ENCODE assay signal across 1 cellular context in genomic region chr15:68791431-68792283, GRCh38.
TF ChIP-seq lines count a peak whose summit lies in the region.

No MANE protein-coding gene starts in this region.

TF ChIP-seq in GM12878, 131 proteins besides CTCF, POLR2A, EP300 and RAD21 (continued from another document and continues in another):
- no peak for TF ChIP-seq TARDBP (IDR thresholded peaks at IDR 0.05; ENCODE audit: borderline replicate concordance)
- no peak for TF ChIP-seq ZNF217 (IDR thresholded peaks at IDR 0.05)
- TF ChIP-seq SIN3A (IDR thresholded peaks at IDR 0.05; ENCODE audit: low read depth, low read length), result no peak
- no peak for TF ChIP-seq SUPT20H (IDR thresholded peaks at IDR 0.05; ENCODE audit: borderline replicate concordance, control insufficient read depth, low read depth, low read length)
- TF ChIP-seq JUND (IDR thresholded peaks at IDR 0.05; ENCODE audit: low read depth, low read length), result no peak
- TF ChIP-seq HDAC2 (IDR thresholded peaks at IDR 0.05), result no peak
- no peak for TF ChIP-seq ZBTB33 (IDR thresholded peaks at IDR 0.05)
- no peak for TF ChIP-seq HDAC6 (IDR thresholded peaks at IDR 0.05; ENCODE audit: unreplicated experiment)
- TF ChIP-seq TBL1XR1 (IDR thresholded peaks at IDR 0.05; ENCODE audit: low read depth, low read length), result peak; percentile 86; the same call in 1 of the 2 replicates
- TF ChIP-seq STAT3 (IDR thresholded peaks at IDR 0.05; ENCODE audit: low read depth, low read length), result peak; percentile 69; the same call in 1 of the 2 replicates
- peak; percentile 71 to 87 for TF ChIP-seq IKZF2 (IDR thresholded peaks at IDR 0.05)
- no peak for TF ChIP-seq RAD51 (IDR thresholded peaks at IDR 0.05)
- TF ChIP-seq ASH2L (IDR thresholded peaks at IDR 0.05; ENCODE audit: borderline replicate concordance, low read depth), result no peak
- TF ChIP-seq CREM (IDR thresholded peaks at IDR 0.05; ENCODE audit: low read depth), result peak; percentile 74
- TF ChIP-seq POLR2AphosphoS5 (IDR thresholded peaks at IDR 0.05; ENCODE audit: low read length), result peak; percentile 17; the same call in 1 of the 2 replicates
- no peak for TF ChIP-seq BACH1 (IDR thresholded peaks at IDR 0.05; ENCODE audit: borderline replicate concordance)
- TF ChIP-seq ATF2 (IDR thresholded peaks at IDR 0.05; ENCODE audit: low read length), result peak; percentile 41; the same call in 1 of the 2 replicates
- TF ChIP-seq SUZ12 (IDR thresholded peaks at IDR 0.05; ENCODE audit: unreplicated experiment), result no peak
- TF ChIP-seq BHLHE40 (IDR thresholded peaks at IDR 0.05; ENCODE audit: borderline replicate concordance in 1 of 2, low read depth in 2 of 2, low read length in 1 of 2), result peak; percentile 77
- TF ChIP-seq MEF2A (IDR thresholded peaks at IDR 0.05; ENCODE audit: insufficient read depth, low read depth, low read length), result 0 out of 2 replicates have a peak, but pooled peaks have one; percentile 54
- TF ChIP-seq RB1 (IDR thresholded peaks at IDR 0.05; ENCODE audit: borderline replicate concordance), result no peak
- no peak for TF ChIP-seq POU2F2 (IDR thresholded peaks at IDR 0.05; ENCODE audit: borderline replicate concordance, low read depth, low read length)
- TF ChIP-seq SMC3 (IDR thresholded peaks at IDR 0.05; ENCODE audit: borderline replicate concordance, low read length), result no peak; the same call in 1 of the 2 replicates
- peak; percentile 43; the same call in 1 of the 2 replicates for TF ChIP-seq MTA2 (IDR thresholded peaks at IDR 0.05; ENCODE audit: low read depth)
- TF ChIP-seq CBFB (IDR thresholded peaks at IDR 0.05; ENCODE audit: low read depth), result peak; percentile 91
- no peak for TF ChIP-seq PRDM15 (CRISPR knock-in tag; IDR thresholded peaks at IDR 0.05)
- no peak for TF ChIP-seq USF1 (IDR thresholded peaks at IDR 0.05; ENCODE audit: borderline replicate concordance, extremely low read length, insufficient read depth, low read depth, low read length)
- no peak for TF ChIP-seq NFXL1 (IDR thresholded peaks at IDR 0.05; ENCODE audit: borderline replicate concordance)
- TF ChIP-seq PBX3 (IDR thresholded peaks at IDR 0.05; ENCODE audit: insufficient replicate concordance, low read depth, low read length), result no peak
- TF ChIP-seq CHD1 (IDR thresholded peaks at IDR 0.05; ENCODE audit: low read depth, low read length), result no peak
- TF ChIP-seq REST (IDR thresholded peaks at IDR 0.05; ENCODE audit: low read depth, low read length), result no peak
- 0 out of 4 replicates have a peak, but pooled peaks of 1 of the 2 experiments have one; percentile 31 for TF ChIP-seq SRF (IDR thresholded peaks at IDR 0.05; ENCODE audit: low read depth in 2 of 2, low read length in 2 of 2)
- TF ChIP-seq NFIC (IDR thresholded peaks at IDR 0.05; ENCODE audit: low read depth, low read length), result peak; percentile 63
- no peak for TF ChIP-seq SMAD5 (IDR thresholded peaks at IDR 0.05; ENCODE audit: low read depth)
- TF ChIP-seq NFYA (IDR thresholded peaks at IDR 0.05; ENCODE audit: borderline replicate concordance, low read depth, low read length), result no peak
- TF ChIP-seq PML (IDR thresholded peaks at IDR 0.05; ENCODE audit: low read length), result peak; percentile 34; the same call in 1 of the 2 replicates
- no peak for TF ChIP-seq BCLAF1 (IDR thresholded peaks at IDR 0.05)
- TF ChIP-seq IRF5 (IDR thresholded peaks at IDR 0.05; ENCODE audit: borderline replicate concordance), result no peak
- TF ChIP-seq NR2F1 (conservative IDR thresholded peaks at IDR 0.05), result no peak; the same call in 1 of the 2 replicates
- TF ChIP-seq FOXK2 (IDR thresholded peaks at IDR 0.05), result no peak; the same call in 1 of the 2 replicates
- no peak for TF ChIP-seq PAX8 (IDR thresholded peaks at IDR 0.05)
- TF ChIP-seq ETV6 (conservative IDR thresholded peaks at IDR 0.05 in 1 of 2, IDR thresholded peaks at IDR 0.05 in 1 of 2; ENCODE audit: borderline replicate concordance in 1 of 2, low read depth in 1 of 2), result peak in 1 of 2 experiments; percentile 80; a peak in 2 of 4 replicates
- peak; percentile 29; the same call in 1 of the 2 replicates for TF ChIP-seq ZBED1 (IDR thresholded peaks at IDR 0.05; ENCODE audit: borderline replicate concordance)
- TF ChIP-seq GATAD2B (conservative IDR thresholded peaks at IDR 0.05; ENCODE audit: low read depth), result no peak
- TF ChIP-seq SKIL (IDR thresholded peaks at IDR 0.05; ENCODE audit: low read depth, poor library complexity, severe bottlenecking), result peak; percentile 62
